In genomic region chr22:29187831-29188230, GRCh38 we compare ENCODE assay signal across 1 cellular context.
TF ChIP-seq lines count a peak whose summit lies in the region.

No MANE protein-coding gene starts in this region.

TF ChIP-seq in GM23338, 12 proteins besides CTCF, POLR2A, EP300 and RAD21 (continued from another document):
- TF ChIP-seq ZNF462 (CRISPR knock-in tag; IDR thresholded peaks at IDR 0.05) (no peak), EZH2phosphoT487 (IDR thresholded peaks at IDR 0.05; ENCODE audit: unreplicated experiment) (no peak), REST (IDR thresholded peaks at IDR 0.05; ENCODE audit: unreplicated experiment) (no peak)
